ENCODE assay signal across 10 cellular contexts in the genomic region with DNA sequence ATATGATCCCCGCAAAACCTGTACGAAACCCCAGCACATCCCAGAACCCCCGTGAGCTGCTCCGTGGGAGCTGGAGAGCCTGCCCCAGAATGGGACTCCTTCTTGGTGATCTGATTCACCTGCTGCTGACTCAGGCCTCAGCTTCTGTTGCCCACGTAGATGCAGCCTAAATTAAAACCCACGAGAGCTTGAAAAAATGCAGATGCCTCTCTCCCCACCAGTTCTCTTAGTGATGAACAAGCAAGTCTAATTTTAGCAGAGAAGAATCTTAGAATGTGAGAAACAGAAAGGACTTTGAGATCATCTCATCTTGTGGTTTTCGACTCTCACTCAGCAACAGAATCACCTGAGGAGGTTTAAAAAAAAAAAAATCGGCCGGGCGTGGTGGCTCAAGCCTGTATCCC. TPM values are rescaled to one million over a fixed set of nuclear protein-coding genes. Genes with fewer than 3 reads are reported as not detected.
A peak's percentile ranks its signal among the peaks of the same experiment; 100 is the strongest.
DNase-seq lines count a peak whose midpoint lies in the region; ATAC-seq, FAIRE-seq and TF ChIP-seq lines count a peak whose summit lies in the region.
"Had no signal": no experiment of that assay in that cellular context is flagged by ENCODE, and none has a peak within 500 bp of the region (broad histone marks: within the 10 kb centered on the region; RNA-seq: fewer than 3 reads in every experiment).

No MANE protein-coding gene starts in this region.

- H3K4me3 ChIP-seq in heart left ventricle (no peak overlapping the region), ascending aorta (no peak overlapping the region), tibial nerve (no peak overlapping the region)

- H3K27ac ChIP-seq in heart left ventricle (peak overlapping the region; percentile 77 to 96 (median 86)), ascending aorta (peak overlapping the region; percentile 98 to 99), tibial nerve (peak overlapping the region; percentile 68 to 96 (median 94))

- H3K9me3 ChIP-seq in heart left ventricle: no peaks in the 10 kb centered on the region
- H3K9me3 ChIP-seq in ascending aorta: no peaks in the 10 kb centered on the region
- H3K9me3 ChIP-seq in tibial nerve: no peaks in the 10 kb centered on the region

- intact Hi-C loops in heart left ventricle (cut with DNase I) (loop anchor here in 6 of 10 donors (5.0 to 10.0 kb wide), 3 partner anchors 38 to 57 kb away; a partner anchor contains a TSS), Right ventricle myocardium inferior (cut with DNase I) (loop anchor here (5.0 kb wide), 1 partner anchor 42 kb away; no protein-coding TSS in a partner anchor), ascending aorta (cut with DNase I) (loop anchor here (5.0 kb wide), 2 partner anchors 38 to 42 kb away; no protein-coding TSS in a partner anchor)

- H3K27me3 ChIP-seq in heart left ventricle: no peaks in the 10 kb centered on the region
- no peaks in the 10 kb centered on the region for H3K27me3 ChIP-seq in ascending aorta
- H3K27me3 ChIP-seq in tibial nerve: no peaks in the 10 kb centered on the region

- 63 to 72% (median 70%) methylated on average over 10 of the region's 10 CpGs for WGBS in heart left ventricle, 4 donors
- 81 to 82% methylated on average over 10 of the region's 10 CpGs for WGBS in tibial nerve, 2 donors

- no peak for TF ChIP-seq CTCF in heart left ventricle (IDR thresholded peaks at IDR 0.05)
- TF ChIP-seq CTCF in ascending aorta (IDR thresholded peaks at IDR 0.05): no peak
- no peak for TF ChIP-seq CTCF in tibial nerve (IDR thresholded peaks at IDR 0.05)

- FAIRE-seq in GM12892 (lab: Jason Lieb, UNC): no peak

- TF ChIP-seq EP300 in tibial nerve (IDR thresholded peaks at IDR 0.05): no peak

- TF ChIP-seq POLR2A in heart left ventricle (IDR thresholded peaks at IDR 0.05) (no peak), tibial nerve (IDR thresholded peaks at IDR 0.05) (no peak), GM12892 (IDR thresholded peaks at IDR 0.05; ENCODE audit: low read depth, low read length) (no peak)

- DNase-seq in heart left ventricle (no peak), Right ventricle myocardium inferior (ENCODE audit: missing footprints) (no peak), ascending aorta (ENCODE audit: low spot score in 2 of 2) (no peak), tibial nerve (ENCODE audit: low spot score in 2 of 2) (no peak), GM12892 (ENCODE audit: insufficient read length) (no peak), cerebellar cortex (ENCODE audit: low spot score) (no peak)
- DNase-seq: stimulated activated naive B cell treated with anti-CD40 and anti-IgM and Interleukin-4, amounts not matched to agents 10 μg/mL and 1 μg/mL and 100 μg/mL, for 72 hours had no signal

- H3K36me3 ChIP-seq in heart left ventricle (no peaks in the 10 kb centered on the region), ascending aorta (peaks cover 1 to 6% of the 10 kb centered on the region in 2 donors), tibial nerve (no peaks in the 10 kb centered on the region)

- ATAC-seq in heart left ventricle (no peak), Right ventricle myocardium inferior (no peak), HG03025 (IDR thresholded peaks at IDR 0.05; ENCODE audit: low FRiP score, unreplicated experiment) (peak; percentile 77), SK-N-SH treated with all-trans-retinoic acid at 6 μM for 48 hours (no peak)

- H3K4me1 ChIP-seq in heart left ventricle: peaks cover 3 to 86% (median 59%) of the 10 kb centered on the region in 12 donors
- peaks cover 38 to 57% of the 10 kb centered on the region in 2 donors for H3K4me1 ChIP-seq in ascending aorta
- peaks cover 0 to 83% (median 38%) of the 10 kb centered on the region in 4 donors for H3K4me1 ChIP-seq in tibial nerve

TF ChIP-seq in SK-N-SH treated with all-trans-retinoic acid at 6 μM for 48 hours, 23 proteins besides CTCF, POLR2A, EP300 and RAD21:
- TF ChIP-seq, protein P1, sequence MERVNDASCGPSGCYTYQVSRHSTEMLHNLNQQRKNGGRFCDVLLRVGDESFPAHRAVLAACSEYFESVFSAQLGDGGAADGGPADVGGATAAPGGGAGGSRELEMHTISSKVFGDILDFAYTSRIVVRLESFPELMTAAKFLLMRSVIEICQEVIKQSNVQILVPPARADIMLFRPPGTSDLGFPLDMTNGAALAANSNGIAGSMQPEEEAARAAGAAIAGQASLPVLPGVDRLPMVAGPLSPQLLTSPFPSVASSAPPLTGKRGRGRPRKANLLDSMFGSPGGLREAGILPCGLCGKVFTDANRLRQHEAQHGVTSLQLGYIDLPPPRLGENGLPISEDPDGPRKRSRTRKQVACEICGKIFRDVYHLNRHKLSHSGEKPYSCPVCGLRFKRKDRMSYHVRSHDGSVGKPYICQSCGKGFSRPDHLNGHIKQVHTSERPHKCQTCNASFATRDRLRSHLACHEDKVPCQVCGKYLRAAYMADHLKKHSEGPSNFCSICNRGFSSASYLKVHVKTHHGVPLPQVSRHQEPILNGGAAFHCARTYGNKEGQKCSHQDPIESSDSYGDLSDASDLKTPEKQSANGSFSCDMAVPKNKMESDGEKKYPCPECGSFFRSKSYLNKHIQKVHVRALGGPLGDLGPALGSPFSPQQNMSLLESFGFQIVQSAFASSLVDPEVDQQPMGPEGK (CRISPR knock-in tag; IDR thresholded peaks at IDR 0.05; ENCODE audit: borderline replicate concordance): no peak
- TF ChIP-seq ZNF8 (CRISPR knock-in tag; IDR thresholded peaks at IDR 0.05): no peak
- no peak for TF ChIP-seq CSDC2 (CRISPR knock-in tag; IDR thresholded peaks at IDR 0.05)
- TF ChIP-seq ARNTL (CRISPR knock-in tag; IDR thresholded peaks at IDR 0.05; ENCODE audit: borderline replicate concordance, low read depth): no peak
- no peak for TF ChIP-seq SNAI2 (CRISPR knock-in tag; IDR thresholded peaks at IDR 0.05)
- no peak for TF ChIP-seq ZFP3 (CRISPR knock-in tag; IDR thresholded peaks at IDR 0.05)
- TF ChIP-seq, protein P2, sequence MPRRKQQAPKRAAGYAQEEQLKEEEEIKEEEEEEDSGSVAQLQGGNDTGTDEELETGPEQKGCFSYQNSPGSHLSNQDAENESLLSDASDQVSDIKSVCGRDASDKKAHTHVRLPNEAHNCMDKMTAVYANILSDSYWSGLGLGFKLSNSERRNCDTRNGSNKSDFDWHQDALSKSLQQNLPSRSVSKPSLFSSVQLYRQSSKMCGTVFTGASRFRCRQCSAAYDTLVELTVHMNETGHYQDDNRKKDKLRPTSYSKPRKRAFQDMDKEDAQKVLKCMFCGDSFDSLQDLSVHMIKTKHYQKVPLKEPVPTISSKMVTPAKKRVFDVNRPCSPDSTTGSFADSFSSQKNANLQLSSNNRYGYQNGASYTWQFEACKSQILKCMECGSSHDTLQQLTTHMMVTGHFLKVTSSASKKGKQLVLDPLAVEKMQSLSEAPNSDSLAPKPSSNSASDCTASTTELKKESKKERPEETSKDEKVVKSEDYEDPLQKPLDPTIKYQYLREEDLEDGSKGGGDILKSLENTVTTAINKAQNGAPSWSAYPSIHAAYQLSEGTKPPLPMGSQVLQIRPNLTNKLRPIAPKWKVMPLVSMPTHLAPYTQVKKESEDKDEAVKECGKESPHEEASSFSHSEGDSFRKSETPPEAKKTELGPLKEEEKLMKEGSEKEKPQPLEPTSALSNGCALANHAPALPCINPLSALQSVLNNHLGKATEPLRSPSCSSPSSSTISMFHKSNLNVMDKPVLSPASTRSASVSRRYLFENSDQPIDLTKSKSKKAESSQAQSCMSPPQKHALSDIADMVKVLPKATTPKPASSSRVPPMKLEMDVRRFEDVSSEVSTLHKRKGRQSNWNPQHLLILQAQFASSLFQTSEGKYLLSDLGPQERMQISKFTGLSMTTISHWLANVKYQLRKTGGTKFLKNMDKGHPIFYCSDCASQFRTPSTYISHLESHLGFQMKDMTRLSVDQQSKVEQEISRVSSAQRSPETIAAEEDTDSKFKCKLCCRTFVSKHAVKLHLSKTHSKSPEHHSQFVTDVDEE (CRISPR knock-in tag; IDR thresholded peaks at IDR 0.05): no peak
- no peak for TF ChIP-seq RARB (CRISPR knock-in tag; IDR thresholded peaks at IDR 0.05)
- TF ChIP-seq, protein P3, sequence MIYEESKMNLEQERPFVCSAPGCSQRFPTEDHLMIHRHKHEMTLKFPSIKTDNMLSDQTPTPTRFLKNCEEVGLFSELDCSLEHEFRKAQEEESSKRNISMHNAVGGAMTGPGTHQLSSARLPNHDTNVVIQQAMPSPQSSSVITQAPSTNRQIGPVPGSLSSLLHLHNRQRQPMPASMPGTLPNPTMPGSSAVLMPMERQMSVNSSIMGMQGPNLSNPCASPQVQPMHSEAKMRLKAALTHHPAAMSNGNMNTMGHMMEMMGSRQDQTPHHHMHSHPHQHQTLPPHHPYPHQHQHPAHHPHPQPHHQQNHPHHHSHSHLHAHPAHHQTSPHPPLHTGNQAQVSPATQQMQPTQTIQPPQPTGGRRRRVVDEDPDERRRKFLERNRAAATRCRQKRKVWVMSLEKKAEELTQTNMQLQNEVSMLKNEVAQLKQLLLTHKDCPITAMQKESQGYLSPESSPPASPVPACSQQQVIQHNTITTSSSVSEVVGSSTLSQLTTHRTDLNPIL (CRISPR knock-in tag; IDR thresholded peaks at IDR 0.05; ENCODE audit: low read depth): no peak
- no peak for TF ChIP-seq TCF4 (CRISPR knock-in tag; IDR thresholded peaks at IDR 0.05; ENCODE audit: borderline replicate concordance)
- TF ChIP-seq ZNF70 (CRISPR knock-in tag; IDR thresholded peaks at IDR 0.05): no peak
- TF ChIP-seq, protein P4, sequence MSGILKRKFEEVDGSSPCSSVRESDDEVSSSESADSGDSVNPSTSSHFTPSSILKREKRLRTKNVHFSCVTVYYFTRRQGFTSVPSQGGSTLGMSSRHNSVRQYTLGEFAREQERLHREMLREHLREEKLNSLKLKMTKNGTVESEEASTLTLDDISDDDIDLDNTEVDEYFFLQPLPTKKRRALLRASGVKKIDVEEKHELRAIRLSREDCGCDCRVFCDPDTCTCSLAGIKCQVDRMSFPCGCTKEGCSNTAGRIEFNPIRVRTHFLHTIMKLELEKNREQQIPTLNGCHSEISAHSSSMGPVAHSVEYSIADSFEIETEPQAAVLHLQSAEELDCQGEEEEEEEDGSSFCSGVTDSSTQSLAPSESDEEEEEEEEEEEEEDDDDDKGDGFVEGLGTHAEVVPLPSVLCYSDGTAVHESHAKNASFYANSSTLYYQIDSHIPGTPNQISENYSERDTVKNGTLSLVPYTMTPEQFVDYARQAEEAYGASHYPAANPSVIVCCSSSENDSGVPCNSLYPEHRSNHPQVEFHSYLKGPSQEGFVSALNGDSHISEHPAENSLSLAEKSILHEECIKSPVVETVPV (CRISPR knock-in tag; IDR thresholded peaks at IDR 0.05): no peak
- no peak for TF ChIP-seq PPARA (CRISPR knock-in tag; IDR thresholded peaks at IDR 0.05; ENCODE audit: borderline replicate concordance)
- no peak for TF ChIP-seq TOX (CRISPR knock-in tag; IDR thresholded peaks at IDR 0.05; ENCODE audit: borderline replicate concordance)
- TF ChIP-seq OSR1 (CRISPR knock-in tag; IDR thresholded peaks at IDR 0.05): no peak

RNA-seq across cellular contexts. Expression of a gene that starts 57.6 kb away (rescaled TPM):
- total RNA-seq in heart left ventricle (100 to 1,000 TPM; 106 to 201 (median 176) TPM), Right ventricle myocardium inferior (192 TPM), ascending aorta (17.1 TPM), tibial nerve (10 to 100 TPM; 30.0 to 47.0 (median 36.0) TPM)
- 100 to 1,000 TPM in 1 of 2 donors, 10 to 100 TPM in 1; 96.4 to 136 TPM for polyA plus RNA-seq in heart left ventricle
- polyA plus RNA-seq in GM12892 (2012; ENCODE audit: missing spikeins): 30.8 TPM
- total RNA-seq: HT-29 had no signal
